18 cellular contexts compared by ENCODE assay signal in the genomic region with DNA sequence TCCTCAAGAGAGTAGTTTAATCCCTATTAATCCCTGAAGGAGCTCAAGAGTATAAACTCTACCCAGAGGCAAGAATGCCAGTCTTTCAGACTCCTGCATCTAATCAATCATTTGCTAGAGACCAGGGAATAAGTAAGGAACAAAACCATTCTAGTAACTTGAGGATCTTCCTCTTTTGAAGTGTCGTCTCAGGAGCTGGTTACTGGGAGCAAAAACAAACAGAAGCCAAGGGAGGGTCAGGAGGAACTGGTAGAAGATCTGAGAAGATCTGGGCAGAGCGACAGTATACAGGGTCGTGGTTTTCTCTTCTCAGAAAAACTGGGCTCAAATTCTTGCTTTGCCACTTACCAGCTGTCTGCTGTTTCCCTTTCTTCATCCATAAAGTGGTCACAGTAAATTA.
A peak's percentile ranks its signal among the peaks of the same experiment; 100 is the strongest.
DNase-seq lines count a peak whose midpoint lies in the region; ATAC-seq and TF ChIP-seq lines count a peak whose summit lies in the region.
"Had no signal": no experiment of that assay in that cellular context is flagged by ENCODE, and none has a peak within 500 bp of the region (broad histone marks: within the 10 kb centered on the region; RNA-seq: fewer than 3 reads in every experiment).

No MANE protein-coding gene starts in this region.

- peaks cover 16% of the 10 kb centered on the region for H3K4me1 Mint-ChIP-seq in CD4-positive, alpha-beta T cell (ENCODE audit: low read depth)

- no peak for ATAC-seq in PC-3
- no peak for ATAC-seq in CD4-positive, alpha-beta T cell (ENCODE audit: poor library complexity)
- ATAC-seq in GM19397 (IDR thresholded peaks at IDR 0.05; ENCODE audit: unreplicated experiment) = no peak
- ATAC-seq: stimulated activated naive CD8-positive, alpha-beta T cell treated with anti-CD3 and anti-CD28 coated beads, Interleukin-15, amount 100 ng/mL, for 72 hours had no signal

- no peaks in the 10 kb centered on the region for H3K9me3 Mint-ChIP-seq in CD4-positive, alpha-beta T cell
- H3K9me3 Mint-ChIP-seq: activated CD4-positive, alpha-beta T cell treated with anti-CD3 and anti-CD28 coated beads, Interleukin-2, amount 10 ng/mL, durations not matched to agents 7 days and 5 days; naive B cell; stimulated activated naive CD8-positive, alpha-beta T cell treated with anti-CD3 and anti-CD28 coated beads, Interleukin-15, amount 100 ng/mL, for 72 hours had no signal

- H3K36me3 Mint-ChIP-seq in CD4-positive, alpha-beta T cell (ENCODE audit: low read depth) = no peaks in the 10 kb centered on the region
- H3K36me3 Mint-ChIP-seq: activated naive CD8-positive, alpha-beta T cell; naive B cell had no signal

- TF ChIP-seq CTCF in PC-3 (conservative IDR thresholded peaks at IDR 0.05; ENCODE audit: low read depth, low read length) (no peak), hepatocyte (IDR thresholded peaks at IDR 0.05; ENCODE audit: poor library complexity) (no peak), thyroid gland (IDR thresholded peaks at IDR 0.05) (no peak), BE2C (IDR thresholded peaks at IDR 0.05; ENCODE audit: low read depth, low read length) (no peak)
- TF ChIP-seq CTCF in CD4-positive, alpha-beta T cell (IDR thresholded peaks at IDR 0.05) = no peak

- H3K27ac Mint-ChIP-seq in CD4-positive, alpha-beta T cell = no peak overlapping the region
- H3K27ac Mint-ChIP-seq: activated CD4-positive, alpha-beta T cell treated with anti-CD3 and anti-CD28 coated beads, Interleukin-2, amount 10 ng/mL, durations not matched to agents 7 days and 5 days; activated naive CD8-positive, alpha-beta T cell; naive B cell; stimulated activated naive CD8-positive, alpha-beta T cell treated with anti-CD3 and anti-CD28 coated beads, Interleukin-15, amount 100 ng/mL, for 72 hours had no signal

- no peaks in the 10 kb centered on the region for H3K9me2 ChIP-seq in PC-3 (replicated peaks; ENCODE audit: low read length)
- no peaks in the 10 kb centered on the region for H3K9me2 ChIP-seq in hepatocyte (replicated peaks; ENCODE audit: insufficient read depth)

- POLR2A ChIA-PET in PC-3 (lab: Charles Lee; ENCODE audit: unreplicated experiment) = no interaction called here
- POLR2A ChIA-PET in CD4-positive, alpha-beta T cell (lab: Charles Lee) = interaction anchor here (0.6 to 3.4 kb wide), 3 partner anchors 57 to 581 kb away, joined by 4 to 15 read pairs (median 4); partner anchors contain the start of gene PIGV

- 25% methylated on average over 3 of the region's 3 CpGs for WGBS in hepatocyte (ENCODE audit: low lambda C conversion rate, missing lambda C conversion rate)
- WGBS in thyroid gland, 2 donors = 45 to 54% methylated on average over 3 of the region's 3 CpGs

- no peaks in the 10 kb centered on the region for H3K27me3 ChIP-seq in BLaER1 treated with 17β-estradiol and CSF1 and Interleukin-3, amounts not matched to agents 10 nM and 100 nM
- H3K27me3 ChIP-seq in PC-3 (ENCODE audit: low read length) = no peaks in the 10 kb centered on the region
- no peaks in the 10 kb centered on the region for H3K27me3 ChIP-seq in hepatocyte
- H3K27me3 ChIP-seq in thyroid gland = no peaks in the 10 kb centered on the region
- H3K27me3 ChIP-seq in CD4-positive, alpha-beta T cell (ENCODE audit: control insufficient read depth, insufficient read depth, low read length) = no peaks in the 10 kb centered on the region
- H3K27me3 ChIP-seq in BE2C = no peaks in the 10 kb centered on the region
- H3K27me3 ChIP-seq: cardiac muscle cell had no signal

- TF ChIP-seq POLR2A in thyroid gland (IDR thresholded peaks at IDR 0.05) = no peak

- H3K4me1 ChIP-seq in BLaER1 treated with 17β-estradiol and CSF1 and Interleukin-3, amounts not matched to agents 10 nM and 100 nM = peaks cover 7 to 27% (median 12%) of the 10 kb centered on the region in 10 experiments; a peak in 18 of 20 replicates
- H3K4me1 ChIP-seq in PC-3 (ENCODE audit: insufficient read depth, low read length) (peaks cover 7% of the 10 kb centered on the region; the same call in 1 of the 2 replicates), hepatocyte (ENCODE audit: insufficient read depth) (no peaks in the 10 kb centered on the region), thyroid gland (peaks cover 0 to 7% of the 10 kb centered on the region in 2 donors), BE2C (no peaks in the 10 kb centered on the region)
- H3K4me1 ChIP-seq: Caco-2 had no signal

- H3K9me3 ChIP-seq in BLaER1 treated with 17β-estradiol and CSF1 and Interleukin-3, amounts not matched to agents 10 nM and 100 nM (replicated peaks in 1 of 11) = no peaks in the 10 kb centered on the region
- H3K9me3 ChIP-seq in PC-3 (ENCODE audit: low read length) (no peaks in the 10 kb centered on the region), hepatocyte (ENCODE audit: low read depth) (no peaks in the 10 kb centered on the region), thyroid gland (no peaks in the 10 kb centered on the region), BE2C (no peaks in the 10 kb centered on the region)
- H3K9me3 ChIP-seq in CD4-positive, alpha-beta T cell (ENCODE audit: control insufficient read depth, low read length) = no peaks in the 10 kb centered on the region
- H3K9me3 ChIP-seq: Caco-2, prostate gland had no signal

- no TSS peak for BruUV-seq in PC-3 (replicated peaks; lab: Mats Ljungman, UMichigan)

- no peaks in the 10 kb centered on the region for H3F3A ChIP-seq in PC-3 (ENCODE audit: low read length, unreplicated experiment)

- H3K27me3 Mint-ChIP-seq in CD4-positive, alpha-beta T cell = no peaks in the 10 kb centered on the region
- H3K27me3 Mint-ChIP-seq: activated naive CD8-positive, alpha-beta T cell; stimulated activated naive CD8-positive, alpha-beta T cell treated with anti-CD3 and anti-CD28 coated beads, Interleukin-15, amount 100 ng/mL, for 72 hours had no signal

- peak; percentile 78 to 81 for DNase-seq in Kasumi-1 (lab: John Stamatoyannopoulos, UW)
- no peak for DNase-seq in PC-3
- DNase-seq in hepatocyte (ENCODE audit: low spot score) = no peak
- no peak for DNase-seq in thyroid gland
- DNase-seq in CD4-positive, alpha-beta T cell = no peak
- no peak for DNase-seq in BE2C
- DNase-seq: activated CD4-positive, alpha-beta T cell treated with anti-CD3 and anti-CD28 coated beads, Interleukin-2, amount 10 ng/mL, durations not matched to agents 7 days and 5 days; Caco-2; Karpas-422; naive B cell; NCI-H146; stimulated activated naive CD8-positive, alpha-beta T cell treated with anti-CD3 and anti-CD28 coated beads, Interleukin-15, amount 100 ng/mL, for 72 hours had no signal

- no peaks in the 10 kb centered on the region for H4K20me1 ChIP-seq in BLaER1 treated with 17β-estradiol and CSF1 and Interleukin-3, amounts not matched to agents 10 nM and 100 nM
- no peaks in the 10 kb centered on the region for H4K20me1 ChIP-seq in PC-3 (ENCODE audit: low read length)
- no peaks in the 10 kb centered on the region for H4K20me1 ChIP-seq in hepatocyte (ENCODE audit: insufficient read depth, poor library complexity, severe bottlenecking)

- CTCF ChIA-PET in PC-3 (lab: Charles Lee) = interaction anchor here (0.6 to 1.1 kb wide), 2 partner anchors 13 to 251 kb away, joined by 3 to 8 read pairs; no protein-coding TSS in a partner anchor
- CTCF ChIA-PET in CD4-positive, alpha-beta T cell (lab: Charles Lee) = interaction anchor here (1.4 to 3.7 kb wide), 3 partner anchors 61 to 234 kb away, joined by 3 to 22 read pairs (median 4); no protein-coding TSS in a partner anchor

- H3K4me3 ChIP-seq in BLaER1 treated with 17β-estradiol and CSF1 and Interleukin-3, amounts not matched to agents 10 nM and 100 nM = no peak overlapping the region
- H3K4me3 ChIP-seq in PC-3 (ENCODE audit: low read length) (no peak overlapping the region), hepatocyte (no peak overlapping the region), thyroid gland (replicated peaks in 1 of 3) (no peak overlapping the region), BE2C (ENCODE audit: low read depth, low read length) (no peak overlapping the region)
- H3K4me3 ChIP-seq: cardiac muscle cell, prostate gland had no signal

- H3K79me2 ChIP-seq in PC-3 (ENCODE audit: low read length) = no peaks in the 10 kb centered on the region
- no peaks in the 10 kb centered on the region for H3K79me2 ChIP-seq in hepatocyte

- H3K36me3 ChIP-seq in BLaER1 treated with 17β-estradiol and CSF1 and Interleukin-3, amounts not matched to agents 10 nM and 100 nM = no peaks in the 10 kb centered on the region
- H3K36me3 ChIP-seq in PC-3 (ENCODE audit: low read depth, low read length) (no peaks in the 10 kb centered on the region), hepatocyte (replicated peaks; ENCODE audit: insufficient read depth, low read depth) (no peaks in the 10 kb centered on the region), thyroid gland (no peaks in the 10 kb centered on the region), BE2C (no peaks in the 10 kb centered on the region)
- H3K36me3 ChIP-seq: cardiac muscle cell, prostate gland had no signal

- peak overlapping the region in 4 of 11 experiments; percentile 14 to 69 (median 67); a peak in 6 of 22 replicates for H3K27ac ChIP-seq in BLaER1 treated with 17β-estradiol and CSF1 and Interleukin-3, amounts not matched to agents 10 nM and 100 nM
- H3K27ac ChIP-seq in PC-3 (ENCODE audit: low read length) (no peak overlapping the region), hepatocyte (no peak overlapping the region), thyroid gland (no peak overlapping the region)
- H3K27ac ChIP-seq in CD4-positive, alpha-beta T cell (ENCODE audit: low read depth, low read length) = no peak overlapping the region
- H3K27ac ChIP-seq: cardiac muscle cell, prostate gland, RWPE1 had no signal

- intact Hi-C loops in PC-3 (cut with micrococcal nuclease) (no loop called here), thyroid gland (cut with DNase I) (no loop called here)
- intact Hi-C loops in CD4-positive, alpha-beta T cell (cut with DNase I, micrococcal nuclease) = loop anchor here in 1 of 2 experiments (2.0 kb wide), 1 partner anchor 100 kb away; no protein-coding TSS in a partner anchor

- peak overlapping the region in 6 of 11 experiments; percentile 1 to 78 (median 45); a peak in 9 of 22 replicates for H3K4me2 ChIP-seq in BLaER1 treated with 17β-estradiol and CSF1 and Interleukin-3, amounts not matched to agents 10 nM and 100 nM
- no peak overlapping the region for H3K4me2 ChIP-seq in PC-3 (ENCODE audit: low read length)
- H3K4me2 ChIP-seq in hepatocyte = no peak overlapping the region

- H3K9ac ChIP-seq in BLaER1 treated with 17β-estradiol and CSF1 and Interleukin-3, amounts not matched to agents 10 nM and 100 nM = peak overlapping the region in 5 of 11 experiments; percentile 15 to 66 (median 59); a peak in 6 of 22 replicates
- no peak overlapping the region for H3K9ac ChIP-seq in PC-3 (ENCODE audit: low read length)

- peak overlapping the region; percentile 53; the same call in 1 of the 2 replicates for H2AFZ ChIP-seq in PC-3 (ENCODE audit: low read length)
- peak overlapping the region; percentile 17 for H2AFZ ChIP-seq in hepatocyte

- H3K4me3 Mint-ChIP-seq in CD4-positive, alpha-beta T cell = no peak overlapping the region
- H3K4me3 Mint-ChIP-seq: activated CD4-positive, alpha-beta T cell treated with anti-CD3 and anti-CD28 coated beads, Interleukin-2, amount 10 ng/mL, durations not matched to agents 7 days and 5 days; activated naive CD8-positive, alpha-beta T cell; naive B cell; stimulated activated naive CD8-positive, alpha-beta T cell treated with anti-CD3 and anti-CD28 coated beads, Interleukin-15, amount 100 ng/mL, for 72 hours had no signal

Comparison
In these comparisons a context has a peak if more than half of its experiments do, and no peak if none do; other contexts are left out.
1. H3K4me2 ChIP-seq: peak in BLaER1 treated with 17β-estradiol and CSF1 and Interleukin-3, amounts not matched to agents 10 nM and 100 nM (6 of 11); none in PC-3 (single experiment) and hepatocyte (single experiment).
2. DNase-seq: peak in Kasumi-1 (2 of 2); none in PC-3 (single experiment), hepatocyte (single experiment), thyroid gland (0 of 2), CD4-positive, alpha-beta T cell (0 of 10) and BE2C (single experiment).